ENCODE assay signal across 1 cellular context in the genomic region with DNA sequence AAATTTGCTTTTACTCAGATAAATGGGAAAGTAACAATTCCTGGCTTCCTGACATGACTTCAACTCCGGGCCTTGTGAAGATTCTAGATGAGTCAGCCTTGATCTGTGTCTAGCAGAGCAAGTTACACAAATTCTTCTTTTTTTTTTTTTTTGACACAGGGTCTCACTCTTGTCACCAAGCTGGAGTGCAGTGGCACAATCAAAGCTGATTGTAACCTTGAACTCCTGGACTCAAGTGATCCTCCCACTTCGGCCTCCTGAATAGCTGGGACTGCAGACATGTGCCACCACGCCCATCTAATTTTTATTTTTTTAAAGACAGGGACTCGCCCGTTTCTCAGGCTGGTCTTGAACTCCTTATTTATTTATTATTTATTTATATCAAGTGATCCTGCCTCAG.
TF ChIP-seq lines count a peak whose summit lies in the region.

No MANE protein-coding gene starts in this region.

TF ChIP-seq in HepG2, 621 proteins besides CTCF, POLR2A, EP300 and RAD21 (continued from another document and continues in another):
- no peak for TF ChIP-seq SRSF4 (IDR thresholded peaks at IDR 0.05; ENCODE audit: low read depth, low read length, poor library complexity, severe bottlenecking)
- no peak for TF ChIP-seq HIVEP1 (CRISPR knock-in tag; IDR thresholded peaks at IDR 0.05)
- TF ChIP-seq, protein P1, sequence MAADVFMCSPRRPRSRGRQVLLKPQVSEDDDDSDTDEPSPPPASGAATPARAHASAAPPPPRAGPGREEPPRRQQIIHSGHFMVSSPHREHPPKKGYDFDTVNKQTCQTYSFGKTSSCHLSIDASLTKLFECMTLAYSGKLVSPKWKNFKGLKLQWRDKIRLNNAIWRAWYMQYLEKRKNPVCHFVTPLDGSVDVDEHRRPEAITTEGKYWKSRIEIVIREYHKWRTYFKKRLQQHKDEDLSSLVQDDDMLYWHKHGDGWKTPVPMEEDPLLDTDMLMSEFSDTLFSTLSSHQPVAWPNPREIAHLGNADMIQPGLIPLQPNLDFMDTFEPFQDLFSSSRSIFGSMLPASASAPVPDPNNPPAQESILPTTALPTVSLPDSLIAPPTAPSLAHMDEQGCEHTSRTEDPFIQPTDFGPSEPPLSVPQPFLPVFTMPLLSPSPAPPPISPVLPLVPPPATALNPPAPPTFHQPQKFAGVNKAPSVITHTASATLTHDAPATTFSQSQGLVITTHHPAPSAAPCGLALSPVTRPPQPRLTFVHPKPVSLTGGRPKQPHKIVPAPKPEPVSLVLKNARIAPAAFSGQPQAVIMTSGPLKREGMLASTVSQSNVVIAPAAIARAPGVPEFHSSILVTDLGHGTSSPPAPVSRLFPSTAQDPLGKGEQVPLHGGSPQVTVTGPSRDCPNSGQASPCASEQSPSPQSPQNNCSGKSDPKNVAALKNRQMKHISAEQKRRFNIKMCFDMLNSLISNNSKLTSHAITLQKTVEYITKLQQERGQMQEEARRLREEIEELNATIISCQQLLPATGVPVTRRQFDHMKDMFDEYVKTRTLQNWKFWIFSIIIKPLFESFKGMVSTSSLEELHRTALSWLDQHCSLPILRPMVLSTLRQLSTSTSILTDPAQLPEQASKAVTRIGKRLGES (CRISPR knock-in tag; IDR thresholded peaks at IDR 0.05; ENCODE audit: borderline replicate concordance) = no peak
- TF ChIP-seq KDM4B (CRISPR knock-in tag; IDR thresholded peaks at IDR 0.05) = no peak
- no peak for TF ChIP-seq TCF12 (IDR thresholded peaks at IDR 0.05)
- TF ChIP-seq TCF12 (CRISPR knock-in tag; IDR thresholded peaks at IDR 0.05) = no peak
- peak; percentile 66; the same call in 1 of the 2 replicates for TF ChIP-seq NFKBIZ (CRISPR knock-in tag; IDR thresholded peaks at IDR 0.05)
- no peak for TF ChIP-seq ETV6 (CRISPR knock-in tag; conservative IDR thresholded peaks at IDR 0.05)
- TF ChIP-seq, protein P2, sequence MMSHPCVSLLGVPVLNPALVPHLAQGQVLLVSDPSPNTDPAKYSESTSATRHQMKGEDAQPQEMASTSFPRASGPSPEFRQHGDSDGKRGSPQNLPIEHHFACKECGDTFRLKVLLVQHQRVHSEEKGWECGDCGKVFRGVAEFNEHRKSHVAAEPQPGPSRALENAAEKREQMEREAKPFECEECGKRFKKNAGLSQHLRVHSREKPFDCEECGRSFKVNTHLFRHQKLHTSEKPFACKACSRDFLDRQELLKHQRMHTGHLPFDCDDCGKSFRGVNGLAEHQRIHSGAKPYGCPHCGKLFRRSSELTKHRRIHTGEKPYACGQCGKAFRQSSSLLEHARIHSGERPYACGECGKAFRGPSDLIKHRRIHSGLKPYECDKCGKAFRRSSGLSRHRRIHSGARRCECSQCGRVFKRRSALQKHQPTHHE (CRISPR knock-in tag; IDR thresholded peaks at IDR 0.05; ENCODE audit: borderline replicate concordance) = no peak
- TF ChIP-seq, protein P3, sequence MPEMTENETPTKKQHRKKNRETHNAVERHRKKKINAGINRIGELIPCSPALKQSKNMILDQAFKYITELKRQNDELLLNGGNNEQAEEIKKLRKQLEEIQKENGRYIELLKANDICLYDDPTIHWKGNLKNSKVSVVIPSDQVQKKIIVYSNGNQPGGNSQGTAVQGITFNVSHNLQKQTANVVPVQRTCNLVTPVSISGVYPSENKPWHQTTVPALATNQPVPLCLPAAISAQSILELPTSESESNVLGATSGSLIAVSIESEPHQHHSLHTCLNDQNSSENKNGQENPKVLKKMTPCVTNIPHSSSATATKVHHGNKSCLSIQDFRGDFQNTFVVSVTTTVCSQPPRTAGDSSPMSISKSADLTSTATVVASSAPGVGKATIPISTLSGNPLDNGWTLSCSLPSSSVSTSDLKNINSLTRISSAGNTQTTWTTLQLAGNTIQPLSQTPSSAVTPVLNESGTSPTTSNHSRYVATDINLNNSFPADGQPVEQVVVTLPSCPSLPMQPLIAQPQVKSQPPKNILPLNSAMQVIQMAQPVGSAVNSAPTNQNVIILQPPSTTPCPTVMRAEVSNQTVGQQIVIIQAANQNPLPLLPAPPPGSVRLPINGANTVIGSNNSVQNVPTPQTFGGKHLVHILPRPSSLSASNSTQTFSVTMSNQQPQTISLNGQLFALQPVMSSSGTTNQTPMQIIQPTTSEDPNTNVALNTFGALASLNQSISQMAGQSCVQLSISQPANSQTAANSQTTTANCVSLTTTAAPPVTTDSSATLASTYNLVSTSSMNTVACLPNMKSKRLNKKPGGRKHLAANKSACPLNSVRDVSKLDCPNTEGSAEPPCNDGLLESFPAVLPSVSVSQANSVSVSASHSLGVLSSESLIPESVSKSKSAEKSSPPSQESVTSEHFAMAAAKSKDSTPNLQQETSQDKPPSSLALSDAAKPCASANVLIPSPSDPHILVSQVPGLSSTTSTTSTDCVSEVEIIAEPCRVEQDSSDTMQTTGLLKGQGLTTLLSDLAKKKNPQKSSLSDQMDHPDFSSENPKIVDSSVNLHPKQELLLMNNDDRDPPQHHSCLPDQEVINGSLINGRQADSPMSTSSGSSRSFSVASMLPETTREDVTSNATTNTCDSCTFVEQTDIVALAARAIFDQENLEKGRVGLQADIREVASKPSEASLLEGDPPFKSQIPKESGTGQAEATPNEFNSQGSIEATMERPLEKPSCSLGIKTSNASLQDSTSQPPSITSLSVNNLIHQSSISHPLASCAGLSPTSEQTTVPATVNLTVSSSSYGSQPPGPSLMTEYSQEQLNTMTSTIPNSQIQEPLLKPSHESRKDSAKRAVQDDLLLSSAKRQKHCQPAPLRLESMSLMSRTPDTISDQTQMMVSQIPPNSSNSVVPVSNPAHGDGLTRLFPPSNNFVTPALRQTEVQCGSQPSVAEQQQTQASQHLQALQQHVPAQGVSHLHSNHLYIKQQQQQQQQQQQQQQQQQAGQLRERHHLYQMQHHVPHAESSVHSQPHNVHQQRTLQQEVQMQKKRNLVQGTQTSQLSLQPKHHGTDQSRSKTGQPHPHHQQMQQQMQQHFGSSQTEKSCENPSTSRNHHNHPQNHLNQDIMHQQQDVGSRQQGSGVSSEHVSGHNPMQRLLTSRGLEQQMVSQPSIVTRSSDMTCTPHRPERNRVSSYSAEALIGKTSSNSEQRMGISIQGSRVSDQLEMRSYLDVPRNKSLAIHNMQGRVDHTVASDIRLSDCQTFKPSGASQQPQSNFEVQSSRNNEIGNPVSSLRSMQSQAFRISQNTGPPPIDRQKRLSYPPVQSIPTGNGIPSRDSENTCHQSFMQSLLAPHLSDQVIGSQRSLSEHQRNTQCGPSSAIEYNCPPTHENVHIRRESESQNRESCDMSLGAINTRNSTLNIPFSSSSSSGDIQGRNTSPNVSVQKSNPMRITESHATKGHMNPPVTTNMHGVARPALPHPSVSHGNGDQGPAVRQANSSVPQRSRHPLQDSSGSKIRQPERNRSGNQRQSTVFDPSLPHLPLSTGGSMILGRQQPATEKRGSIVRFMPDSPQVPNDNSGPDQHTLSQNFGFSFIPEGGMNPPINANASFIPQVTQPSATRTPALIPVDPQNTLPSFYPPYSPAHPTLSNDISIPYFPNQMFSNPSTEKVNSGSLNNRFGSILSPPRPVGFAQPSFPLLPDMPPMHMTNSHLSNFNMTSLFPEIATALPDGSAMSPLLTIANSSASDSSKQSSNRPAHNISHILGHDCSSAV (CRISPR knock-in tag; IDR thresholded peaks at IDR 0.05; ENCODE audit: borderline replicate concordance) = no peak
- TF ChIP-seq ZNF549 (CRISPR knock-in tag; IDR thresholded peaks at IDR 0.05) = no peak
- no peak for TF ChIP-seq ZNF629 (CRISPR knock-in tag; conservative IDR thresholded peaks at IDR 0.05)
- TF ChIP-seq, protein P4, sequence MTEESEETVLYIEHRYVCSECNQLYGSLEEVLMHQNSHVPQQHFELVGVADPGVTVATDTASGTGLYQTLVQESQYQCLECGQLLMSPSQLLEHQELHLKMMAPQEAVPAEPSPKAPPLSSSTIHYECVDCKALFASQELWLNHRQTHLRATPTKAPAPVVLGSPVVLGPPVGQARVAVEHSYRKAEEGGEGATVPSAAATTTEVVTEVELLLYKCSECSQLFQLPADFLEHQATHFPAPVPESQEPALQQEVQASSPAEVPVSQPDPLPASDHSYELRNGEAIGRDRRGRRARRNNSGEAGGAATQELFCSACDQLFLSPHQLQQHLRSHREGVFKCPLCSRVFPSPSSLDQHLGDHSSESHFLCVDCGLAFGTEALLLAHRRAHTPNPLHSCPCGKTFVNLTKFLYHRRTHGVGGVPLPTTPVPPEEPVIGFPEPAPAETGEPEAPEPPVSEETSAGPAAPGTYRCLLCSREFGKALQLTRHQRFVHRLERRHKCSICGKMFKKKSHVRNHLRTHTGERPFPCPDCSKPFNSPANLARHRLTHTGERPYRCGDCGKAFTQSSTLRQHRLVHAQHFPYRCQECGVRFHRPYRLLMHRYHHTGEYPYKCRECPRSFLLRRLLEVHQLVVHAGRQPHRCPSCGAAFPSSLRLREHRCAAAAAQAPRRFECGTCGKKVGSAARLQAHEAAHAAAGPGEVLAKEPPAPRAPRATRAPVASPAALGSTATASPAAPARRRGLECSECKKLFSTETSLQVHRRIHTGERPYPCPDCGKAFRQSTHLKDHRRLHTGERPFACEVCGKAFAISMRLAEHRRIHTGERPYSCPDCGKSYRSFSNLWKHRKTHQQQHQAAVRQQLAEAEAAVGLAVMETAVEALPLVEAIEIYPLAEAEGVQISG (CRISPR knock-in tag; IDR thresholded peaks at IDR 0.05) = peak; percentile 70
- TF ChIP-seq ZNF564 (CRISPR knock-in tag; IDR thresholded peaks at IDR 0.05) = no peak
- TF ChIP-seq SOX5 (CRISPR knock-in tag; IDR thresholded peaks at IDR 0.05; ENCODE audit: borderline replicate concordance) = peak; percentile 89
- no peak for TF ChIP-seq POLR2AphosphoS2 (IDR thresholded peaks at IDR 0.05; ENCODE audit: low read depth, low read length)
- no peak for TF ChIP-seq HOXD1 (CRISPR knock-in tag; IDR thresholded peaks at IDR 0.05)
- TF ChIP-seq, protein P5, sequence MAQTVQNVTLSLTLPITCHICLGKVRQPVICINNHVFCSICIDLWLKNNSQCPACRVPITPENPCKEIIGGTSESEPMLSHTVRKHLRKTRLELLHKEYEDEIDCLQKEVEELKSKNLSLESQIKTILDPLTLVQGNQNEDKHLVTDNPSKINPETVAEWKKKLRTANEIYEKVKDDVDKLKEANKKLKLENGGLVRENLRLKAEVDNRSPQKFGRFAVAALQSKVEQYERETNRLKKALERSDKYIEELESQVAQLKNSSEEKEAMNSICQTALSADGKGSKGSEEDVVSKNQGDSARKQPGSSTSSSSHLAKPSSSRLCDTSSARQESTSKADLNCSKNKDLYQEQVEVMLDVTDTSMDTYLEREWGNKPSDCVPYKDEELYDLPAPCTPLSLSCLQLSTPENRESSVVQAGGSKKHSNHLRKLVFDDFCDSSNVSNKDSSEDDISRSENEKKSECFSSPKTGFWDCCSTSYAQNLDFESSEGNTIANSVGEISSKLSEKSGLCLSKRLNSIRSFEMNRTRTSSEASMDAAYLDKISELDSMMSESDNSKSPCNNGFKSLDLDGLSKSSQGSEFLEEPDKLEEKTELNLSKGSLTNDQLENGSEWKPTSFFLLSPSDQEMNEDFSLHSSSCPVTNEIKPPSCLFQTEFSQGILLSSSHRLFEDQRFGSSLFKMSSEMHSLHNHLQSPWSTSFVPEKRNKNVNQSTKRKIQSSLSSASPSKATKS (CRISPR knock-in tag; IDR thresholded peaks at IDR 0.05) = 0 out of 2 replicates have a peak, but pooled peaks have one; percentile 50
- no peak for TF ChIP-seq KDM5A (IDR thresholded peaks at IDR 0.05; ENCODE audit: borderline replicate concordance, low read length)
- TF ChIP-seq ZFP82 (CRISPR knock-in tag; IDR thresholded peaks at IDR 0.05; ENCODE audit: borderline replicate concordance) = no peak
- TF ChIP-seq, protein P6, sequence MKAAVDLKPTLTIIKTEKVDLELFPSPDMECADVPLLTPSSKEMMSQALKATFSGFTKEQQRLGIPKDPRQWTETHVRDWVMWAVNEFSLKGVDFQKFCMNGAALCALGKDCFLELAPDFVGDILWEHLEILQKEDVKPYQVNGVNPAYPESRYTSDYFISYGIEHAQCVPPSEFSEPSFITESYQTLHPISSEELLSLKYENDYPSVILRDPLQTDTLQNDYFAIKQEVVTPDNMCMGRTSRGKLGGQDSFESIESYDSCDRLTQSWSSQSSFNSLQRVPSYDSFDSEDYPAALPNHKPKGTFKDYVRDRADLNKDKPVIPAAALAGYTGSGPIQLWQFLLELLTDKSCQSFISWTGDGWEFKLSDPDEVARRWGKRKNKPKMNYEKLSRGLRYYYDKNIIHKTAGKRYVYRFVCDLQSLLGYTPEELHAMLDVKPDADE (CRISPR knock-in tag; IDR thresholded peaks at IDR 0.05) = no peak
- no peak for TF ChIP-seq ELF4 (CRISPR knock-in tag; IDR thresholded peaks at IDR 0.05; ENCODE audit: borderline replicate concordance)
- TF ChIP-seq MIXL1 (CRISPR knock-in tag; IDR thresholded peaks at IDR 0.05) = peak; percentile 83; the same call in 1 of the 2 replicates
- TF ChIP-seq, protein P7, sequence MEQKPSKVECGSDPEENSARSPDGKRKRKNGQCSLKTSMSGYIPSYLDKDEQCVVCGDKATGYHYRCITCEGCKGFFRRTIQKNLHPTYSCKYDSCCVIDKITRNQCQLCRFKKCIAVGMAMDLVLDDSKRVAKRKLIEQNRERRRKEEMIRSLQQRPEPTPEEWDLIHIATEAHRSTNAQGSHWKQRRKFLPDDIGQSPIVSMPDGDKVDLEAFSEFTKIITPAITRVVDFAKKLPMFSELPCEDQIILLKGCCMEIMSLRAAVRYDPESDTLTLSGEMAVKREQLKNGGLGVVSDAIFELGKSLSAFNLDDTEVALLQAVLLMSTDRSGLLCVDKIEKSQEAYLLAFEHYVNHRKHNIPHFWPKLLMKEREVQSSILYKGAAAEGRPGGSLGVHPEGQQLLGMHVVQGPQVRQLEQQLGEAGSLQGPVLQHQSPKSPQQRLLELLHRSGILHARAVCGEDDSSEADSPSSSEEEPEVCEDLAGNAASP (CRISPR knock-in tag; IDR thresholded peaks at IDR 0.05; ENCODE audit: borderline replicate concordance) = peak; percentile 50; the same call in 1 of the 2 replicates
- TF ChIP-seq, protein P8, sequence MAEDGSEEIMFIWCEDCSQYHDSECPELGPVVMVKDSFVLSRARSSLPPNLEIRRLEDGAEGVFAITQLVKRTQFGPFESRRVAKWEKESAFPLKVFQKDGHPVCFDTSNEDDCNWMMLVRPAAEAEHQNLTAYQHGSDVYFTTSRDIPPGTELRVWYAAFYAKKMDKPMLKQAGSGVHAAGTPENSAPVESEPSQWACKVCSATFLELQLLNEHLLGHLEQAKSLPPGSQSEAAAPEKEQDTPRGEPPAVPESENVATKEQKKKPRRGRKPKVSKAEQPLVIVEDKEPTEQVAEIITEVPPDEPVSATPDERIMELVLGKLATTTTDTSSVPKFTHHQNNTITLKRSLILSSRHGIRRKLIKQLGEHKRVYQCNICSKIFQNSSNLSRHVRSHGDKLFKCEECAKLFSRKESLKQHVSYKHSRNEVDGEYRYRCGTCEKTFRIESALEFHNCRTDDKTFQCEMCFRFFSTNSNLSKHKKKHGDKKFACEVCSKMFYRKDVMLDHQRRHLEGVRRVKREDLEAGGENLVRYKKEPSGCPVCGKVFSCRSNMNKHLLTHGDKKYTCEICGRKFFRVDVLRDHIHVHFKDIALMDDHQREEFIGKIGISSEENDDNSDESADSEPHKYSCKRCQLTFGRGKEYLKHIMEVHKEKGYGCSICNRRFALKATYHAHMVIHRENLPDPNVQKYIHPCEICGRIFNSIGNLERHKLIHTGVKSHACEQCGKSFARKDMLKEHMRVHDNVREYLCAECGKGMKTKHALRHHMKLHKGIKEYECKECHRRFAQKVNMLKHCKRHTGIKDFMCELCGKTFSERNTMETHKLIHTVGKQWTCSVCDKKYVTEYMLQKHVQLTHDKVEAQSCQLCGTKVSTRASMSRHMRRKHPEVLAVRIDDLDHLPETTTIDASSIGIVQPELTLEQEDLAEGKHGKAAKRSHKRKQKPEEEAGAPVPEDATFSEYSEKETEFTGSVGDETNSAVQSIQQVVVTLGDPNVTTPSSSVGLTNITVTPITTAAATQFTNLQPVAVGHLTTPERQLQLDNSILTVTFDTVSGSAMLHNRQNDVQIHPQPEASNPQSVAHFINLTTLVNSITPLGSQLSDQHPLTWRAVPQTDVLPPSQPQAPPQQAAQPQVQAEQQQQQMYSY (CRISPR knock-in tag; IDR thresholded peaks at IDR 0.05) = peak; percentile 85
- no peak for TF ChIP-seq ZBTB7A (CRISPR knock-in tag; IDR thresholded peaks at IDR 0.05)
- TF ChIP-seq JUND (CRISPR knock-in tag; IDR thresholded peaks at IDR 0.05) = peak; percentile 74
